Comparison of ENCODE assay signal across 8 cellular contexts in genomic region chr20:5119143-5119434, GRCh38. TPM values are rescaled to one million over a fixed set of nuclear protein-coding genes. Genes with fewer than 3 reads are reported as not detected.
DNase-seq lines count a peak whose midpoint lies in the region; ATAC-seq and TF ChIP-seq lines count a peak whose summit lies in the region.

No MANE protein-coding gene starts in this region.

- no peaks in the 10 kb centered on the region for H3K27me3 Mint-ChIP-seq in naive thymus-derived CD8-positive, alpha-beta T cell

- H3K4me1 Mint-ChIP-seq in naive thymus-derived CD8-positive, alpha-beta T cell = peaks cover 3 to 38% (median 23%) of the 10 kb centered on the region in 4 donors

- peak overlapping the region; percentile 99 for H3K4me3 ChIP-seq in AG10803 (ENCODE audit: low read length)
- H3K4me3 ChIP-seq in coronary artery = peak overlapping the region; percentile 83

- ATAC-seq in naive thymus-derived CD8-positive, alpha-beta T cell = no peak
- no peak for ATAC-seq in HG03097 (IDR thresholded peaks at IDR 0.05; ENCODE audit: low FRiP score, unreplicated experiment)

- no peaks in the 10 kb centered on the region for H3K9me3 Mint-ChIP-seq in naive thymus-derived CD8-positive, alpha-beta T cell

- DNase-seq in AG10803 (ENCODE audit: low read depth) (no peak), coronary artery (ENCODE audit: low spot score) (no peak), SHP77 (lab: John Stamatoyannopoulos, UW) (no peak), COLO829 (ENCODE audit: low spot score) (no peak), HuH-7 (ENCODE audit: low spot score) (no peak)
- DNase-seq in naive thymus-derived CD8-positive, alpha-beta T cell = no peak

- no peak for TF ChIP-seq CTCF in AG10803 (conservative IDR thresholded peaks at IDR 0.05; ENCODE audit: low read length)
- TF ChIP-seq CTCF in coronary artery (IDR thresholded peaks at IDR 0.05) = no peak

- H3K27ac Mint-ChIP-seq in naive thymus-derived CD8-positive, alpha-beta T cell = peak overlapping the region in 8 of 10 donors; percentile 21 to 99 (median 93)

- H3K36me3 ChIP-seq in KOPT-K1 (ENCODE audit: insufficient read depth, low read length) = peaks cover 50% of the 10 kb centered on the region

- H3K9me3 ChIP-seq in KOPT-K1 (ENCODE audit: insufficient read depth, low read length, poor library complexity, severe bottlenecking) = no peaks in the 10 kb centered on the region

- POLR2A ChIA-PET in naive thymus-derived CD8-positive, alpha-beta T cell (lab: Charles Lee) = interaction anchor here (1.1 to 2.3 kb wide), 9 partner anchors 8 to 309 kb away, joined by 3 to 12 read pairs (median 6); no protein-coding TSS in a partner anchor

- peaks cover 0 to 34% (median 13%) of the 10 kb centered on the region in 3 donors for H3K36me3 Mint-ChIP-seq in naive thymus-derived CD8-positive, alpha-beta T cell

- H3K27ac ChIP-seq in KOPT-K1 (ENCODE audit: low read depth, low read length, poor library complexity, severe bottlenecking) (peak overlapping the region; percentile 100), coronary artery (peak overlapping the region; percentile 76 to 91)

- H3K4me3 Mint-ChIP-seq in naive thymus-derived CD8-positive, alpha-beta T cell = peak overlapping the region; percentile 91 to 97 (median 94)

RNA-seq across cellular contexts. Expression of gene PCNA, which starts 0.7 kb away (rescaled TPM):
- total RNA-seq in naive thymus-derived CD8-positive, alpha-beta T cell = 10 to 100 TPM; 39.4 to 44.3 TPM
- polyA plus RNA-seq in naive thymus-derived CD8-positive, alpha-beta T cell = 10 to 100 TPM; 41.8 to 57.1 (median 44.6) TPM

RNA-seq across cellular contexts. Expression of gene TMEM230, which starts 6.2 kb away (rescaled TPM):
- 10 to 100 TPM; 67.2 to 69.6 TPM for total RNA-seq in naive thymus-derived CD8-positive, alpha-beta T cell
- 100 to 1,000 TPM; 186 to 278 (median 253) TPM for polyA plus RNA-seq in naive thymus-derived CD8-positive, alpha-beta T cell

RNA-seq across cellular contexts. Expression of gene CDS2, which starts 7.7 kb away (rescaled TPM):
- total RNA-seq in naive thymus-derived CD8-positive, alpha-beta T cell = 10 to 100 TPM; 56.8 to 60.7 TPM
- 10 to 100 TPM; 32.3 to 47.3 (median 39.7) TPM for polyA plus RNA-seq in naive thymus-derived CD8-positive, alpha-beta T cell
